In genomic region chr17:17021194-17021863, GRCh38 we compare ENCODE assay signal across 9 cellular contexts. TPM values are rescaled to one million over a fixed set of nuclear protein-coding genes. Genes with fewer than 3 reads are reported as not detected.
DNase-seq lines count a peak whose midpoint lies in the region; ATAC-seq and TF ChIP-seq lines count a peak whose summit lies in the region.
"Had no signal": no experiment of that assay in that cellular context is flagged by ENCODE, and none has a peak within 500 bp of the region (broad histone marks: within the 10 kb centered on the region; RNA-seq: fewer than 3 reads in every experiment).

No MANE protein-coding gene starts in this region.

- TF ChIP-seq POLR2A in vagina (IDR thresholded peaks at IDR 0.05) = no peak

- intact Hi-C loops in Panc1 (cut with micrococcal nuclease; ENCODE audit: unreplicated experiment) = no loop called here
- intact Hi-C loops in vagina (cut with DNase I) = no loop called here

- POLR2A ChIA-PET in Panc1 (lab: Charles Lee) = no interaction called here

- H3K27me3 ChIP-seq in Panc1 (ENCODE audit: control insufficient read depth, insufficient read depth, low read length) (no peaks in the 10 kb centered on the region), mucosa of stomach (ENCODE audit: control insufficient read depth, insufficient read depth, low read length) (no peaks in the 10 kb centered on the region), vagina (no peaks in the 10 kb centered on the region)

- H3K4me3 ChIP-seq in Panc1 (ENCODE audit: low read depth in 2 of 2, low read length in 2 of 2) (no peak overlapping the region), fibroblast of the aortic adventitia (ENCODE audit: low read depth, low read length) (no peak overlapping the region), mucosa of stomach (ENCODE audit: low read length) (no peak overlapping the region), vagina (no peak overlapping the region)

- CTCF ChIA-PET in Panc1 (lab: Charles Lee) = no interaction called here

- H3K27ac ChIP-seq in Panc1 (ENCODE audit: low read length) (no peak overlapping the region), vagina (peak overlapping the region; percentile 7)
- H3K27ac ChIP-seq: parathyroid adenoma had no signal

- H3K36me3 ChIP-seq in Panc1 (ENCODE audit: control insufficient read depth, insufficient read depth, low read length) (no peaks in the 10 kb centered on the region), mucosa of stomach (ENCODE audit: control insufficient read depth, insufficient read depth, low read length) (no peaks in the 10 kb centered on the region), vagina (no peaks in the 10 kb centered on the region)

- TF ChIP-seq CTCF in Panc1 (IDR thresholded peaks at IDR 0.05) (no peak), fibroblast of the aortic adventitia (IDR thresholded peaks at IDR 0.05; ENCODE audit: insufficient read depth, low read length) (no peak), vagina (IDR thresholded peaks at IDR 0.05) (no peak)

- BruUV-seq in Panc1 (replicated peaks; lab: Mats Ljungman, UMichigan) = no TSS peak

- no peak for DNase-seq in Panc1 (ENCODE audit: low read depth, low spot score)
- peak; percentile 33 for DNase-seq in fibroblast of the aortic adventitia (ENCODE audit: low read depth)
- no peak for DNase-seq in vagina (ENCODE audit: extremely low spot score in 2 of 2)
- no peak for DNase-seq in activated CD4-positive, alpha-beta T cell treated with anti-CD3 and anti-CD28 coated beads for 48 hours
- DNase-seq in kidney tubule cell (ENCODE audit: low spot score) = no peak
- no peak for DNase-seq in HuH-7 (ENCODE audit: low spot score)
- DNase-seq: NCI-H2107 had no signal

- ATAC-seq in Panc1 = peak; percentile 58

- no peaks in the 10 kb centered on the region for H3K9me3 ChIP-seq in Panc1 (ENCODE audit: control insufficient read depth, insufficient read depth, low read depth, low read length)
- no peaks in the 10 kb centered on the region for H3K9me3 ChIP-seq in mucosa of stomach (ENCODE audit: control insufficient read depth, low read length)
- H3K9me3 ChIP-seq in vagina = no peaks in the 10 kb centered on the region

- H3K4me1 ChIP-seq in Panc1 (ENCODE audit: control insufficient read depth, insufficient read depth, low read length) (0 out of 2 replicates have a peak, but pooled peaks cover 4% of the 10 kb centered on the region), mucosa of stomach (ENCODE audit: control insufficient read depth, insufficient read depth, low read length) (peaks cover 81% of the 10 kb centered on the region), vagina (peaks cover 9% of the 10 kb centered on the region)

- peak overlapping the region; percentile 33 for H3K9ac ChIP-seq in mucosa of stomach (ENCODE audit: low read length)
- H3K9ac ChIP-seq: parathyroid adenoma had no signal

- in situ Hi-C loops in Panc1 (cut with HindIII; ENCODE audit: low pct_unique_long_range_greater_than_20kb, low sequenced_read_pairs) = no loop called here

RNA-seq across cellular contexts. Expression of gene MPRIP, which starts 20.9 kb away (rescaled TPM):
- total RNA-seq in Panc1 (2021; ENCODE audit: unreplicated experiment) (155 TPM), fibroblast of the aortic adventitia (ENCODE audit: low replicate concordance) (86.5 and 102 TPM in 2 replicates), vagina (202 TPM)
- polyA plus RNA-seq in Panc1 (2012; ENCODE audit: insufficient read length) = 100 TPM

RNA-seq across cellular contexts. Expression of gene TNFRSF13B, which starts 49.4 kb away (rescaled TPM):
- total RNA-seq in Panc1 (2021; ENCODE audit: unreplicated experiment) (not detected), fibroblast of the aortic adventitia (ENCODE audit: low replicate concordance) (not detected in 2 replicates), vagina (not detected)
- polyA plus RNA-seq in Panc1 (2012; ENCODE audit: insufficient read length) = not detected
